In genomic region chr7:22333680-22334141, GRCh38 we compare ENCODE assay signal across 19 cellular contexts. TPM values are rescaled to one million over a fixed set of nuclear protein-coding genes. Genes with fewer than 3 reads are reported as not detected.
DNase-seq lines count a peak whose midpoint lies in the region; ATAC-seq, FAIRE-seq and TF ChIP-seq lines count a peak whose summit lies in the region.
"Had no signal": no experiment of that assay in that cellular context is flagged by ENCODE, and none has a peak within 500 bp of the region (broad histone marks: within the 10 kb centered on the region; RNA-seq: fewer than 3 reads in every experiment).

No MANE protein-coding gene starts in this region.

- H3K36me3 Mint-ChIP-seq in HFFc6 (ENCODE audit: low read depth) = no peaks in the 10 kb centered on the region
- H3K36me3 Mint-ChIP-seq in activated naive CD8-positive, alpha-beta T cell treated with anti-CD3 and anti-CD28 coated beads, Interleukin-2, amount 50 U/mL, for 24 hours (ENCODE audit: low read depth) = no peaks in the 10 kb centered on the region
- H3K36me3 Mint-ChIP-seq: activated naive CD4-positive, alpha-beta T cell treated with anti-CD3 and anti-CD28 coated beads, Interleukin-2, amount 50 U/mL, for 72 hours; IgD-negative memory B cell had no signal

- TF ChIP-seq CTCF in bronchial epithelial cell (IDR thresholded peaks at IDR 0.05; ENCODE audit: insufficient read depth, low read length, severe bottlenecking) = no peak
- no peak for TF ChIP-seq CTCF in HFFc6 (IDR thresholded peaks at IDR 0.05)
- no peak for TF ChIP-seq CTCF in ascending aorta (IDR thresholded peaks at IDR 0.05)

- no peak for FAIRE-seq in bronchial epithelial cell (lab: Jason Lieb, UNC)
- FAIRE-seq: A204.1, endometrium, G401.6, islet of Langerhans, urothelium cell line had no signal

- no peak overlapping the region for H2BK120ac ChIP-seq in neuronal stem cell (ENCODE audit: low read depth, low read length)

- no peak overlapping the region for H3K23ac ChIP-seq in neuronal stem cell (ENCODE audit: low read depth, low read length, poor library complexity)

- H3K27me3 Mint-ChIP-seq in HFFc6 (ENCODE audit: insufficient read depth) = peaks cover 19% of the 10 kb centered on the region
- H3K27me3 Mint-ChIP-seq in activated naive CD8-positive, alpha-beta T cell treated with anti-CD3 and anti-CD28 coated beads, Interleukin-2, amount 50 U/mL, for 24 hours = peaks cover 3% of the 10 kb centered on the region

- no peak overlapping the region for H2BK15ac ChIP-seq in neuronal stem cell (ENCODE audit: low read length)

- H3K27me3 ChIP-seq in bronchial epithelial cell (ENCODE audit: control insufficient read depth, insufficient read depth, low read length) (no peaks in the 10 kb centered on the region), neuronal stem cell (ENCODE audit: control insufficient read depth in 3 of 3, insufficient read depth in 3 of 3, low read depth in 1 of 3, low read length in 3 of 3) (no peaks in the 10 kb centered on the region), ascending aorta (no peaks in the 10 kb centered on the region)

- H2BK12ac ChIP-seq in neuronal stem cell (ENCODE audit: low read length) = no peak overlapping the region

- no peak overlapping the region for H3K4me3 ChIP-seq in bronchial epithelial cell (ENCODE audit: low read depth, low read length)
- H3K4me3 ChIP-seq in neuronal stem cell (ENCODE audit: low read length in 2 of 2) = no peak overlapping the region
- no peak overlapping the region for H3K4me3 ChIP-seq in ascending aorta

- H2AFZ ChIP-seq in neuronal stem cell (ENCODE audit: low read length) = no peak overlapping the region

- no peak overlapping the region for H2BK5ac ChIP-seq in neuronal stem cell (ENCODE audit: low read length)

- H3K27ac ChIP-seq in neuronal stem cell (replicated peaks; ENCODE audit: low read length) (no peak overlapping the region), ascending aorta (no peak overlapping the region)
- H3K27ac ChIP-seq: RWPE1 had no signal

- no peak overlapping the region for H4K8ac ChIP-seq in neuronal stem cell (ENCODE audit: low read depth, low read length)

- H3K79me1 ChIP-seq in neuronal stem cell (ENCODE audit: low read depth, low read length) = no peaks in the 10 kb centered on the region

- ATAC-seq in activated naive CD8-positive, alpha-beta T cell treated with anti-CD3 and anti-CD28 coated beads, Interleukin-2, amount 50 U/mL, for 24 hours = no peak
- ATAC-seq: activated naive CD4-positive, alpha-beta T cell treated with anti-CD3 and anti-CD28 coated beads, Interleukin-2, amount 50 U/mL, for 72 hours had no signal

- H3K4me1 ChIP-seq in neuronal stem cell (ENCODE audit: control insufficient read depth in 2 of 2, insufficient read depth in 1 of 2, low read depth in 1 of 2, low read length in 2 of 2) = peaks cover 0 to 3% of the 10 kb centered on the region in 2 donors
- H3K4me1 ChIP-seq in ascending aorta = no peaks in the 10 kb centered on the region

- H3K9me3 Mint-ChIP-seq in HFFc6 = no peaks in the 10 kb centered on the region
- no peaks in the 10 kb centered on the region for H3K9me3 Mint-ChIP-seq in activated naive CD8-positive, alpha-beta T cell treated with anti-CD3 and anti-CD28 coated beads, Interleukin-2, amount 50 U/mL, for 24 hours
- H3K9me3 Mint-ChIP-seq: activated naive CD4-positive, alpha-beta T cell treated with anti-CD3 and anti-CD28 coated beads, Interleukin-2, amount 50 U/mL, for 72 hours had no signal

- no peak overlapping the region for H3K14ac ChIP-seq in neuronal stem cell (ENCODE audit: low read length)

- H3K36me3 ChIP-seq in bronchial epithelial cell (ENCODE audit: control insufficient read depth, insufficient read depth, low read length) (no peaks in the 10 kb centered on the region), neuronal stem cell (replicated peaks in 1 of 2; ENCODE audit: control insufficient read depth in 2 of 2, insufficient read depth in 2 of 2, low read length in 2 of 2) (no peaks in the 10 kb centered on the region), ascending aorta (no peaks in the 10 kb centered on the region)

- H3K9ac ChIP-seq in neuronal stem cell (ENCODE audit: low read depth, low read length, poor library complexity) = peak overlapping the region; percentile 33

- WGBS in neuronal stem cell (ENCODE audit: extremely low coverage in 2 of 2, insufficient read length in 2 of 2, insufficient replicate concordance in 1 of 2), 2 donors = no CpG with 5 or more reads among the region's 15 CpGs

- H3K18ac ChIP-seq in neuronal stem cell (ENCODE audit: low read length) = peak overlapping the region; percentile 29

- H3K4me3 Mint-ChIP-seq in HFFc6 = no peak overlapping the region
- H3K4me3 Mint-ChIP-seq in activated naive CD8-positive, alpha-beta T cell treated with anti-CD3 and anti-CD28 coated beads, Interleukin-2, amount 50 U/mL, for 24 hours = no peak overlapping the region
- H3K4me3 Mint-ChIP-seq: IgD-negative memory B cell had no signal

- no peaks in the 10 kb centered on the region for H3K9me3 ChIP-seq in neuronal stem cell (replicated peaks in 1 of 2; ENCODE audit: control insufficient read depth in 2 of 2, insufficient read depth in 1 of 2, low read depth in 1 of 2, low read length in 2 of 2)
- no peaks in the 10 kb centered on the region for H3K9me3 ChIP-seq in ascending aorta

- H4K91ac ChIP-seq in neuronal stem cell (ENCODE audit: low read depth, low read length, poor library complexity) = no peak overlapping the region

- intact Hi-C loops in ascending aorta (cut with DNase I) = no loop called here

- peak; percentile 4 for DNase-seq in NCI-H146 (lab: John Stamatoyannopoulos, UW)
- DNase-seq in NCI-H146 treated with DMSO at 0.1 percent for 48 hours (lab: John Stamatoyannopoulos, UW; ENCODE audit: unreplicated experiment) = no peak
- DNase-seq in NCI-H2227 (lab: John Stamatoyannopoulos, UW; ENCODE audit: unreplicated experiment) = peak; percentile 46
- peak; percentile 13 for DNase-seq in bronchial epithelial cell (ENCODE audit: low read depth)
- no peak for DNase-seq in neuronal stem cell (ENCODE audit: low spot score)
- DNase-seq in HFFc6 = no peak
- DNase-seq in ascending aorta (ENCODE audit: low spot score in 2 of 2) = no peak
- DNase-seq in activated naive CD8-positive, alpha-beta T cell treated with anti-CD3 and anti-CD28 coated beads, Interleukin-2, amount 50 U/mL, for 24 hours = no peak
- DNase-seq: NCI-H1694; stimulated activated naive CD4-positive, alpha-beta T cell; T-helper 2 cell had no signal

- no peak overlapping the region for H3K4me2 ChIP-seq in neuronal stem cell (ENCODE audit: insufficient read depth, low read length, poor library complexity, severe bottlenecking)

- no peak overlapping the region for H2AK5ac ChIP-seq in neuronal stem cell (ENCODE audit: low read depth, low read length)

- no peaks in the 10 kb centered on the region; the same call in 1 of the 2 replicates for H3K4me1 Mint-ChIP-seq in HFFc6 (ENCODE audit: low read depth)
- H3K4me1 Mint-ChIP-seq in activated naive CD8-positive, alpha-beta T cell treated with anti-CD3 and anti-CD28 coated beads, Interleukin-2, amount 50 U/mL, for 24 hours = peaks cover 7% of the 10 kb centered on the region

- no peak overlapping the region for H3K4ac ChIP-seq in neuronal stem cell (ENCODE audit: low read length)

- H3K27ac Mint-ChIP-seq in HFFc6 = no peak overlapping the region
- H3K27ac Mint-ChIP-seq in activated naive CD8-positive, alpha-beta T cell treated with anti-CD3 and anti-CD28 coated beads, Interleukin-2, amount 50 U/mL, for 24 hours = no peak overlapping the region
- H3K27ac Mint-ChIP-seq: activated naive CD4-positive, alpha-beta T cell treated with anti-CD3 and anti-CD28 coated beads, Interleukin-2, amount 50 U/mL, for 72 hours had no signal

RNA-seq across cellular contexts. Expression of gene RAPGEF5, which starts 23.2 kb away (rescaled TPM):
- total RNA-seq in bronchial epithelial cell (5.8 and 6.3 TPM in 2 replicates), ascending aorta (65.8 TPM)
- polyA plus RNA-seq in neuronal stem cell (2013, experiment 1 of 2) = 2.9 TPM
- 2.8 TPM for polyA plus RNA-seq in neuronal stem cell (2013, experiment 2 of 2)
- 1 to 10 TPM in 4 of 6 experiments, under 1 TPM in 2; 0.33 to 2.4 (median 1.3) TPM for total RNA-seq in HFFc6 (2021; fragmentation: NEBNext Ultra II Directional; extraction: Animal tissue kit (Norgen Biotek cat#: 25700))

Comparison
In these comparisons a context has a peak if more than half of its experiments do, and no peak if none do; other contexts are left out.
1. DNase-seq: peak in NCI-H146 (single experiment), NCI-H2227 (single experiment) and bronchial epithelial cell (single experiment); none in NCI-H146 treated with DMSO at 0.1 percent for 48 hours (single experiment), neuronal stem cell (single experiment), HFFc6 (single experiment), ascending aorta (0 of 2) and activated naive CD8-positive, alpha-beta T cell treated with anti-CD3 and anti-CD28 coated beads, Interleukin-2, amount 50 U/mL, for 24 hours (single experiment).